In genomic region chr16:1953734-1954133, GRCh38 we compare ENCODE assay signal across 1 cellular context.
TF ChIP-seq lines count a peak whose summit lies in the region.

No MANE protein-coding gene starts in this region.

TF ChIP-seq in H1, 55 proteins besides CTCF, POLR2A, EP300 and RAD21:
- no peak for TF ChIP-seq TAF7 (optimal IDR thresholded peaks at IDR 0.05; ENCODE audit: borderline replicate concordance, low read depth, low read length)
- no peak for TF ChIP-seq CEBPB (IDR thresholded peaks at IDR 0.05; ENCODE audit: low read depth, low read length)
- no peak for TF ChIP-seq RNF2 (IDR thresholded peaks at IDR 0.05; ENCODE audit: borderline replicate concordance, low read depth, low read length, missing control alignments, poor library complexity, severe bottlenecking)
- no peak for TF ChIP-seq FOSL1 (IDR thresholded peaks at IDR 0.05; ENCODE audit: insufficient read depth, low read depth, low read length)
- TF ChIP-seq RFX5 (IDR thresholded peaks at IDR 0.05; ENCODE audit: borderline replicate concordance, low read depth, low read length) = no peak
- TF ChIP-seq RXRA (IDR thresholded peaks at IDR 0.05; ENCODE audit: insufficient read depth, low read depth, low read length) = no peak
- no peak for TF ChIP-seq GABPA (IDR thresholded peaks at IDR 0.05; ENCODE audit: borderline replicate concordance, insufficient read depth, low read length)
- no peak for TF ChIP-seq SAP30 (IDR thresholded peaks at IDR 0.05; ENCODE audit: insufficient read depth, insufficient replicate concordance, low read length)
- no peak for TF ChIP-seq ASH2L (IDR thresholded peaks at IDR 0.05; ENCODE audit: low read length)
- no peak for TF ChIP-seq CHD1 (IDR thresholded peaks at IDR 0.05; ENCODE audit: low read depth, low read length)
